In the genomic region with DNA sequence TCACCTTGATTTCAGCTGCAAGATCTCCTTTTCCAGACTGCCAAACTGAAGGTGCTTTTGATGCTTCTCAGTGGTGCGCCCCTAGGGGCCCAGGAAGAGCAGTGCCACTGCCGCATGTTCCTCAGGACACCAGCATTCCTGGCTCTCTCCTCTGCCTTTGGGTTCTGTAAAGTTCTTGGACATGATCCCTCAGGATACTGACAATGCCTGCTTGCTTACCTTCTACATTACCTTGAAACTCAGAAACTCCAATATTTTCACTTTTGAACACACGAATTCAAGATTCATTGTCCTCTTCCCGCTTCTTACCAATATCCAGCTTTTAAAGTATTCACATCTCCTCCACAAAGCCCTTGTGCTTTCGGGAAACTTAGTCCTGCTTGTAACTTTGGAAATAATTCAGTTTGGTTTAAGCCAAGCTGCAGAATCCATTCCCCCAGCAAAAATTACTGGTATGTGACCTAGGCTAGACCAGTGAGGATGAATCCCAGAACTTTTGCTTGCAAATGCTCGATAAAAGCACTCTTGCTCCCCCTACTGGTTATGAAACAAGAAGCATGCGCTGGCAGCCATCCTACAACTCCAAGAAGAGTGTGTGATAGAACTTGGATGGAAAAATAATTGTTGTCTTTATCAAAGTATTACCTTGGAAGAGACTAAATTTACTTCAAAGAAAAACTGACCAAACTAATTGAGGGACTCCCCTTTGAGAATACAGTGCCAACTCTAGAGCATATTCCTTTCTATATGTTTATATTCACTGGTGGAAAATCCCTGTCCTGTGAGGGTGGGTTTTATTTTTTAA, we compare ENCODE assay signal across 8 cellular contexts. TPM values are rescaled to one million over a fixed set of nuclear protein-coding genes. Genes with fewer than 3 reads are reported as not detected.
DNase-seq lines count a peak whose midpoint lies in the region; ATAC-seq, FAIRE-seq and TF ChIP-seq lines count a peak whose summit lies in the region.

No MANE protein-coding gene starts in this region.

- no peaks in the 10 kb centered on the region for H3K4me1 ChIP-seq in keratinocyte (ENCODE audit: control insufficient read depth, extremely low read depth, insufficient read depth, low read length)

- no peaks in the 10 kb centered on the region for H3K27me3 ChIP-seq in keratinocyte (ENCODE audit: control insufficient read depth, extremely low read depth, insufficient read depth, low read length)

- no peaks in the 10 kb centered on the region for H3K9me3 ChIP-seq in keratinocyte (ENCODE audit: control insufficient read depth, low read depth, low read length)

- no peak overlapping the region for H2AFZ ChIP-seq in keratinocyte (ENCODE audit: control insufficient read depth, low read length)

- peak; percentile 92 for TF ChIP-seq CTCF in cardiac fibroblast (IDR thresholded peaks at IDR 0.05; ENCODE audit: low read depth, low read length)
- peak; percentile 75 to 88 (median 84) for TF ChIP-seq CTCF in keratinocyte (optimal IDR thresholded peaks at IDR 0.05 in 1 of 3, IDR thresholded peaks at IDR 0.05 in 1 of 3, conservative IDR thresholded peaks at IDR 0.05 in 1 of 3; ENCODE audit: extremely low read depth in 1 of 3, insufficient read depth in 2 of 3, low read length in 3 of 3)

- H3K27ac ChIP-seq in keratinocyte (ENCODE audit: control insufficient read depth, insufficient read depth, low read length) = no peak overlapping the region

- no peak overlapping the region for H3K9ac ChIP-seq in keratinocyte (ENCODE audit: control insufficient read depth, extremely low read depth, insufficient read depth, low read length)

- H3K4me3 ChIP-seq in cardiac fibroblast (replicated peaks in 1 of 2; ENCODE audit: low read depth in 2 of 2, low read length in 2 of 2) = peak overlapping the region in 1 of 2 donors; percentile 2
- no peak overlapping the region for H3K4me3 ChIP-seq in keratinocyte (ENCODE audit: control insufficient read depth in 2 of 3, extremely low read depth in 1 of 3, insufficient read depth in 2 of 3, low read depth in 1 of 3, low read length in 3 of 3)

- no peaks in the 10 kb centered on the region for H4K20me1 ChIP-seq in keratinocyte (ENCODE audit: control insufficient read depth, extremely low read depth, insufficient read depth, low read length)

- ATAC-seq in GM18498 (IDR thresholded peaks at IDR 0.05; ENCODE audit: unreplicated experiment) = peak; percentile 35
- peak; percentile 30 for ATAC-seq in HG02884 (IDR thresholded peaks at IDR 0.05; ENCODE audit: unreplicated experiment)

- DNase-seq in AG08395 (ENCODE audit: low spot score) (peak; percentile 84), NCI-H1105 treated with DMSO at 0.1 percent for 48 hours (lab: John Stamatoyannopoulos, UW) (peak; percentile 66), T-helper 9 cell (peak; percentile 36), cardiac fibroblast (ENCODE audit: low read depth in 2 of 2) (peak; percentile 92 to 93), keratinocyte (ENCODE audit: low read depth, low spot score) (peak; percentile 60)
- DNase-seq in stimulated activated CD4-positive, alpha-beta T cell treated with anti-CD3 and anti-CD28 coated beads, Interleukin-15, amount 100 ng/mL, for 24 hours = peak; percentile 62

- H3K36me3 ChIP-seq in keratinocyte (ENCODE audit: control insufficient read depth in 2 of 2, extremely low read depth in 1 of 2, insufficient read depth in 2 of 2, low read length in 2 of 2) = peaks cover 0 to 11% of the 10 kb centered on the region in 2 experiments

- H3K9me1 ChIP-seq in keratinocyte (ENCODE audit: control insufficient read depth, extremely low read depth, insufficient read depth, low read length) = no peaks in the 10 kb centered on the region

- peak overlapping the region; percentile 23 for H3K4me2 ChIP-seq in keratinocyte (ENCODE audit: control insufficient read depth, extremely low read depth, insufficient read depth, low read depth, low read length)

- dilution Hi-C loops in keratinocyte (cut with MboI; ENCODE audit: extremely low pct_ligation_motif_present, low sequenced_read_pairs) = no loop called here

- no peaks in the 10 kb centered on the region for H3K79me2 ChIP-seq in keratinocyte (ENCODE audit: control insufficient read depth, insufficient read depth, low read length)

- peak; percentile 83 for FAIRE-seq in keratinocyte (lab: Jason Lieb, UNC)

RNA-seq across cellular contexts. Expression of gene OR5B21, which starts 16.5 kb away (rescaled TPM):
- polyA plus RNA-seq in keratinocyte = 0.06 to 0.21 TPM (median 0.09 TPM) in 3 replicates
- not detected for polyA plus RNA-seq in keratinocyte (2011; ENCODE audit: low read depth)
- not detected in 2 replicates for polyA plus RNA-seq in keratinocyte (2011; cell fraction: cytosol; rRNA removed)
- 0.89 and 2.4 TPM in 2 replicates for polyA plus RNA-seq in keratinocyte (2011; cell fraction: nucleus; rRNA removed)
- not detected in 2 replicates for polyA plus RNA-seq in keratinocyte (2012; ENCODE audit: low replicate concordance)
- 2.9 to 4.2 TPM in 2 of 3 replicates, not detected in the other for polyA minus RNA-seq in keratinocyte
- polyA minus RNA-seq in keratinocyte (2011; cell fraction: cytosol; rRNA and poly(A)+ RNA removed) = not detected
- 4.3 and 12.7 TPM in 2 replicates for polyA minus RNA-seq in keratinocyte (2011; cell fraction: nucleus; rRNA and poly(A)+ RNA removed)

RNA-seq across cellular contexts. Expression of gene LPXN, which starts 51.2 kb away (rescaled TPM):
- 83.9 to 147 TPM (median 92.5 TPM) in 3 replicates for polyA plus RNA-seq in keratinocyte
- 0.85 TPM for polyA plus RNA-seq in keratinocyte (2011; ENCODE audit: low read depth)
- 94.2 and 142 TPM in 2 replicates for polyA plus RNA-seq in keratinocyte (2011; cell fraction: cytosol; rRNA removed)
- 74.5 and 80.4 TPM in 2 replicates for polyA plus RNA-seq in keratinocyte (2011; cell fraction: nucleus; rRNA removed)
- 4.0 and 94.1 TPM in 2 replicates for polyA plus RNA-seq in keratinocyte (2012; ENCODE audit: low replicate concordance)
- 85.8 to 114 TPM (median 103 TPM) in 3 replicates for polyA minus RNA-seq in keratinocyte
- polyA minus RNA-seq in keratinocyte (2011; cell fraction: cytosol; rRNA and poly(A)+ RNA removed) = 44.7 TPM
- polyA minus RNA-seq in keratinocyte (2011; cell fraction: nucleus; rRNA and poly(A)+ RNA removed) = 32.9 and 63.1 TPM in 2 replicates

RNA-seq across cellular contexts. Expression of gene ZFP91, which starts 54.4 kb away (rescaled TPM):
- polyA plus RNA-seq in keratinocyte = 30.1 to 45.6 TPM (median 34.0 TPM) in 3 replicates
- polyA plus RNA-seq in keratinocyte (2011; ENCODE audit: low read depth) = 14.5 TPM
- polyA plus RNA-seq in keratinocyte (2011; cell fraction: cytosol; rRNA removed) = 30.4 and 45.7 TPM in 2 replicates
- polyA plus RNA-seq in keratinocyte (2011; cell fraction: nucleus; rRNA removed) = 28.5 and 40.5 TPM in 2 replicates
- polyA plus RNA-seq in keratinocyte (2012; ENCODE audit: low replicate concordance) = 21.6 and 38.7 TPM in 2 replicates
- 14.7 to 40.9 TPM (median 25.4 TPM) in 3 replicates for polyA minus RNA-seq in keratinocyte
- polyA minus RNA-seq in keratinocyte (2011; cell fraction: cytosol; rRNA and poly(A)+ RNA removed) = 27.4 TPM
- 19.5 and 35.0 TPM in 2 replicates for polyA minus RNA-seq in keratinocyte (2011; cell fraction: nucleus; rRNA and poly(A)+ RNA removed)

Comparison
In these comparisons a context has a peak if more than half of its experiments do, and no peak if none do; other contexts are left out.
1. DNase-seq: peak in every context shown above with its lines; median percentile 92 in cardiac fibroblast; 84 in AG08395; 66 in NCI-H1105 treated with DMSO at 0.1 percent for 48 hours; 62 in stimulated activated CD4-positive, alpha-beta T cell treated with anti-CD3 and anti-CD28 coated beads, Interleukin-15, amount 100 ng/mL, for 24 hours; 60 in keratinocyte; 36 in T-helper 9 cell.